Comparison of ENCODE assay signal across 8 cellular contexts in genomic region chr15:92091155-92091734, GRCh38.
A peak's percentile ranks its signal among the peaks of the same experiment; 100 is the strongest.
DNase-seq lines count a peak whose midpoint lies in the region; ATAC-seq and TF ChIP-seq lines count a peak whose summit lies in the region.

No MANE protein-coding gene starts in this region.

- no peak overlapping the region for H3K27ac ChIP-seq in heart left ventricle

- H3K27me3 Mint-ChIP-seq in type B pancreatic cell, result peaks cover 3% of the 10 kb centered on the region

- no peaks in the 10 kb centered on the region for H3K4me1 Mint-ChIP-seq in type B pancreatic cell (ENCODE audit: unreplicated experiment)

- H3K27ac Mint-ChIP-seq in type B pancreatic cell, result peak overlapping the region; percentile 21

- DNase-seq in D341Med (ENCODE audit: low spot score) (peak; percentile 61), HEK293T (ENCODE audit: extremely low spot score) (peak; percentile 66), heart left ventricle (peak in 2 of 5 donors; percentile 54 to 67), type B pancreatic cell (ENCODE audit: extremely low spot score, unreplicated experiment) (peak; percentile 76), inferior parietal cortex (ENCODE audit: extremely low spot score) (no peak)

- peaks cover 0 to 16% (median 10%) of the 10 kb centered on the region in 9 donors for H3K36me3 ChIP-seq in heart left ventricle

- POLR2A ChIA-PET in HEK293T (lab: Yijun Ruan, JAX), result no interaction called here

- H3K4me1 ChIP-seq in heart left ventricle, result peaks cover 0 to 44% (median 8%) of the 10 kb centered on the region in 12 donors

- H3K36me3 Mint-ChIP-seq in type B pancreatic cell, result no peaks in the 10 kb centered on the region

- no peaks in the 10 kb centered on the region for H3K9me3 Mint-ChIP-seq in type B pancreatic cell

- intact Hi-C loops in heart left ventricle (cut with DNase I), result loop anchor here in 9 of 10 donors (10.0 kb wide), 6 partner anchors 134 to 1056 kb away; no protein-coding TSS in a partner anchor

- no peak overlapping the region for H3K4me3 Mint-ChIP-seq in type B pancreatic cell

- CTCF ChIA-PET in HEK293T (lab: Yijun Ruan, JAX), result interaction anchor here (0.6 to 1.9 kb wide), 5 partner anchors 13 to 625 kb away, joined by 3 to 5 read pairs (median 3); no protein-coding TSS in a partner anchor

- TF ChIP-seq POLR2A in heart left ventricle (IDR thresholded peaks at IDR 0.05), result no peak

- H3K9me3 ChIP-seq in heart left ventricle, result no peaks in the 10 kb centered on the region

- no peak overlapping the region for H3K4me3 ChIP-seq in heart left ventricle

- WGBS in heart left ventricle, 4 donors, result 72 to 86% (median 75%) methylated on average over 15 to 17 of the region's 17 CpGs

- no peaks in the 10 kb centered on the region for H3K27me3 ChIP-seq in heart left ventricle

- ATAC-seq in SK-N-SH treated with all-trans-retinoic acid at 6 μM for 48 hours, result peak; percentile 96
- peak in 3 of 4 donors; percentile 53 to 59 (median 54) for ATAC-seq in heart left ventricle
- no peak for ATAC-seq in GM21737 (IDR thresholded peaks at IDR 0.05; ENCODE audit: unreplicated experiment)
- no peak for ATAC-seq in GM21717 (IDR thresholded peaks at IDR 0.05; ENCODE audit: unreplicated experiment)

- TF ChIP-seq CTCF in heart left ventricle (IDR thresholded peaks at IDR 0.05) (peak; percentile 35 to 62 (median 49)), type B pancreatic cell (conservative IDR thresholded peaks at IDR 0.05) (peak; percentile 81)

TF ChIP-seq in HEK293T, 16 proteins besides CTCF, POLR2A, EP300 and RAD21:
- TF ChIP-seq SUZ12 (IDR thresholded peaks at IDR 0.05) (no peak), FOXA1 (IDR thresholded peaks at IDR 0.05) (no peak), ARNT (IDR thresholded peaks at IDR 0.05) (no peak), SP1 (IDR thresholded peaks at IDR 0.05) (no peak), L3MBTL2 (conservative IDR thresholded peaks at IDR 0.05) (no peak), FOXM1 (IDR thresholded peaks at IDR 0.05; ENCODE audit: borderline replicate concordance) (no peak), ELF4 (IDR thresholded peaks at IDR 0.05) (no peak), BHLHE40 (IDR thresholded peaks at IDR 0.05; ENCODE audit: borderline replicate concordance) (no peak), FOXK2 (IDR thresholded peaks at IDR 0.05) (no peak)
- TF ChIP-seq, protein P1, sequence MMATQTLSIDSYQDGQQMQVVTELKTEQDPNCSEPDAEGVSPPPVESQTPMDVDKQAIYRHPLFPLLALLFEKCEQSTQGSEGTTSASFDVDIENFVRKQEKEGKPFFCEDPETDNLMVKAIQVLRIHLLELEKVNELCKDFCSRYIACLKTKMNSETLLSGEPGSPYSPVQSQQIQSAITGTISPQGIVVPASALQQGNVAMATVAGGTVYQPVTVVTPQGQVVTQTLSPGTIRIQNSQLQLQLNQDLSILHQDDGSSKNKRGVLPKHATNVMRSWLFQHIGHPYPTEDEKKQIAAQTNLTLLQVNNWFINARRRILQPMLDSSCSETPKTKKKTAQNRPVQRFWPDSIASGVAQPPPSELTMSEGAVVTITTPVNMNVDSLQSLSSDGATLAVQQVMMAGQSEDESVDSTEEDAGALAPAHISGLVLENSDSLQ (IDR thresholded peaks at IDR 0.05), result no peak
TF ChIP-seq in HEK293T: peak in this region for 0.

TF ChIP-seq in SK-N-SH treated with all-trans-retinoic acid at 6 μM for 48 hours, 23 proteins besides CTCF, POLR2A, EP300 and RAD21:
- no peak for TF ChIP-seq TSHZ2 (CRISPR knock-in tag; IDR thresholded peaks at IDR 0.05)
- no peak for TF ChIP-seq RARB (CRISPR knock-in tag; IDR thresholded peaks at IDR 0.05)
- no peak for TF ChIP-seq CSRNP3 (CRISPR knock-in tag; IDR thresholded peaks at IDR 0.05)
- no peak for TF ChIP-seq ARNTL (CRISPR knock-in tag; IDR thresholded peaks at IDR 0.05; ENCODE audit: borderline replicate concordance, low read depth)

Comparison
In these comparisons a context has a peak if more than half of its experiments do, and no peak if none do; other contexts are left out.
1. ATAC-seq: peak in SK-N-SH treated with all-trans-retinoic acid at 6 μM for 48 hours (single experiment) and heart left ventricle (3 of 4); none in GM21737 (single experiment) and GM21717 (single experiment).